Comparison of ENCODE assay signal across 17 cellular contexts in genomic region chr1:996851-997727, GRCh38. TPM values are rescaled to one million over a fixed set of nuclear protein-coding genes. Genes with fewer than 3 reads are reported as not detected.
DNase-seq lines count a peak whose midpoint lies in the region; ATAC-seq and TF ChIP-seq lines count a peak whose summit lies in the region.
"Had no signal": no experiment of that assay in that cellular context is flagged by ENCODE, and none has a peak within 500 bp of the region (broad histone marks: within the 10 kb centered on the region; RNA-seq: fewer than 3 reads in every experiment).

No MANE protein-coding gene starts in this region.

- TF ChIP-seq CTCF in brain (conservative IDR thresholded peaks at IDR 0.05) (no peak), natural killer cell (IDR thresholded peaks at IDR 0.05) (no peak)

- peaks cover 6% of the 10 kb centered on the region for H3K27me3 Mint-ChIP-seq in brain
- H3K27me3 Mint-ChIP-seq in natural killer cell (ENCODE audit: low read depth in 2 of 2) = peaks cover 8 to 25% of the 10 kb centered on the region in 2 donors

- DNase-seq in 8988T (peak; percentile 18), H4 (ENCODE audit: low spot score) (peak; percentile 6), natural killer cell (no peak), NCI-H1105 treated with DMSO at 0.1 percent for 48 hours (lab: John Stamatoyannopoulos, UW) (no peak), mucosa of gallbladder (ENCODE audit: low spot score) (no peak)
- DNase-seq: mammary epithelial cell, NCI-H2081, NCI-H82, T-helper 9 cell had no signal

- intact Hi-C loops in natural killer cell (cut with micrococcal nuclease) = no loop called here

- ATAC-seq in natural killer cell = no peak
- no peak for ATAC-seq in GM21360 (IDR thresholded peaks at IDR 0.05; ENCODE audit: unreplicated experiment)
- ATAC-seq in HG03432 (IDR thresholded peaks at IDR 0.05; ENCODE audit: unreplicated experiment) = no peak
- ATAC-seq: GM12878 had no signal

- H3K27ac Mint-ChIP-seq in brain = peak overlapping the region in 4 of 5 experiments; percentile 33 to 74 (median 74)
- no peak overlapping the region for H3K27ac Mint-ChIP-seq in natural killer cell
- H3K27ac Mint-ChIP-seq: activated T-helper 2 cell treated with anti-CD3 and anti-CD28 coated beads, Interferon-gamma antibody, Interleukin-2, Interleukin-4, amounts not matched to agents 10 μg/mL and 5 μg/mL and 100 μg/mL, durations not matched to agents 14 hours and 24 hours and 36 hours had no signal

- H3K36me3 Mint-ChIP-seq in brain = peaks cover 10% of the 10 kb centered on the region
- no peaks in the 10 kb centered on the region for H3K36me3 Mint-ChIP-seq in natural killer cell

- H3K9me3 Mint-ChIP-seq in brain (peaks cover 3 to 21% (median 14%) of the 10 kb centered on the region in 5 experiments), natural killer cell (no peaks in the 10 kb centered on the region)

- H3K4me3 Mint-ChIP-seq in brain (peak overlapping the region; percentile 36 to 82 (median 71)), natural killer cell (peak overlapping the region; percentile 65)

- peaks cover 12% of the 10 kb centered on the region for H3K4me1 Mint-ChIP-seq in brain
- H3K4me1 Mint-ChIP-seq in natural killer cell = peaks cover 4 to 12% of the 10 kb centered on the region in 2 donors

RNA-seq across cellular contexts. Expression of gene HES4, which starts 2.8 kb away (rescaled TPM):
- total RNA-seq in H4 (2014; rRNA removed; shearing (Covaris generic)) = 3.6 and 17.7 TPM in 2 replicates
- 4.9 TPM for polyA plus RNA-seq in brain (ENCODE audit: insufficient read depth, low read depth, low replicate concordance)
- total RNA-seq in natural killer cell = 10 to 100 TPM; 15.4 to 35.5 (median 28.9) TPM
- 25.6 TPM for total RNA-seq in mucosa of gallbladder

RNA-seq across cellular contexts. Expression of gene PERM1, which starts 15.2 kb away (rescaled TPM):
- total RNA-seq in H4 (2014; rRNA removed; shearing (Covaris generic)) = 0.19 TPM in 1 of 2 replicates, not detected in the other
- not detected for polyA plus RNA-seq in brain (ENCODE audit: insufficient read depth, low read depth, low replicate concordance)
- total RNA-seq in natural killer cell = not detected
- 0.35 TPM for total RNA-seq in mucosa of gallbladder
- total RNA-seq: activated T-helper 2 cell treated with anti-CD3 and anti-CD28 coated beads, Interferon-gamma antibody, Interleukin-2, Interleukin-4, amounts not matched to agents 10 μg/mL and 5 μg/mL and 100 μg/mL, durations not matched to agents 14 hours and 24 hours and 36 hours; ascending aorta; Daoy; GM12878; mammary epithelial cell; MCF 10A had no signal
- polyA plus RNA-seq: GM12878, mammary epithelial cell had no signal

RNA-seq across cellular contexts. Expression of gene ISG15, which starts 16.2 kb away (rescaled TPM):
- total RNA-seq in H4 (2014; rRNA removed; shearing (Covaris generic)) = 353 and 452 TPM in 2 replicates
- 75.9 TPM for polyA plus RNA-seq in brain (ENCODE audit: insufficient read depth, low read depth, low replicate concordance)
- 10 to 100 TPM; 17.0 to 56.9 (median 50.2) TPM for total RNA-seq in natural killer cell
- total RNA-seq in mucosa of gallbladder = 41.5 TPM

RNA-seq across cellular contexts. Expression of gene AGRN, which starts 22.8 kb away (rescaled TPM):
- total RNA-seq in H4 (2014; rRNA removed; shearing (Covaris generic)) = 37.0 and 52.1 TPM in 2 replicates
- 37.8 TPM for polyA plus RNA-seq in brain (ENCODE audit: insufficient read depth, low read depth, low replicate concordance)
- total RNA-seq in natural killer cell = 1 to 10 TPM; 4.1 to 5.0 (median 4.6) TPM
- 311 TPM for total RNA-seq in mucosa of gallbladder

RNA-seq across cellular contexts. Expression of gene PLEKHN1, which starts 30.8 kb away (rescaled TPM):
- 0.08 and 1.2 TPM in 2 replicates for total RNA-seq in H4 (2014; rRNA removed; shearing (Covaris generic))
- polyA plus RNA-seq in brain (ENCODE audit: insufficient read depth, low read depth, low replicate concordance) = not detected
- total RNA-seq in natural killer cell (1 to 10 TPM; 1.3 to 1.9 (median 1.3) TPM), mucosa of gallbladder (1.8 TPM)
- total RNA-seq: ascending aorta had no signal

Comparison
In these comparisons a context has a peak if more than half of its experiments do, and no peak if none do; other contexts are left out.
1. DNase-seq: peak in 8988T (single experiment) and H4 (single experiment); none in natural killer cell (single experiment), NCI-H1105 treated with DMSO at 0.1 percent for 48 hours (single experiment) and mucosa of gallbladder (single experiment).
2. H3K27ac Mint-ChIP-seq: peak in brain (4 of 5); none in natural killer cell (0 of 2).